In the genomic region with DNA sequence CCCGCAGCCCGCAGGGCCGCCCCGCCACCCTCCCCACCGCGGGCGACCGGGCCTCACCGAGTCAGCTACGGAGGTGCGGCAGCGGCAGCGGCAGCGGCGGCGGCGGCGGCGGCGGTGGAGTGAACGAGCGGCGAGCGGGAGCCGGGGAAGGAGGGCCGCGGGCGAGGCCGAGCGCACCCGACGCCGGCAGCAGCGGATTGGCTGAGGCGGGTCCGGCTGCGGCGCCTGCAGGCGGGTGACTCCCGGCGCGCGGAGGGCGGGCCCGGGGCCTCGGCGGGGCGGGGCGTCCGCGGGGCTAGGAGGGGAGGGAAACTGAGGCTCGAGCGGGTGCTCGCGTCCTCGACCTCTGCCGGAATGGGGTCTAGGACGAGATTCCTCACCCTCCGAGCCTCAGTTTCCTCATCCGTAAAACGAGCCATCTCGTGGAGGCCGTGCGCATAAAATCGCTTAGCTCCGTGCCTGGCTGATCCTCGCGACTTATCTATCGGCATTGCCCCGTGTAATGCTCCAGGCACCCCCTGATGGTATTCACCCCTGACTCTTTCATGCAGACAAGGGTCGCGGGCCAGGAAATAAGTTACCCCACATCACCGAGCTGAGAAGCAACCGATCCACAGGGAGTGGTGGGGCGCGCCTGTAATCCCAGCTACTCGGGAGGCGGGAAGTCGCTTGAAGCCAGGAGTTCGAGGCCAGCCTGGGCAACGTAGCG, we compare ENCODE assay signal across 8 cellular contexts. TPM values are rescaled to one million over a fixed set of nuclear protein-coding genes. Genes with fewer than 3 reads are reported as not detected.
DNase-seq lines count a peak whose midpoint lies in the region; ATAC-seq and TF ChIP-seq lines count a peak whose summit lies in the region.

A gene (minus strand): TSS at position 199 of the 709 bp plus-strand sequence. CDS start 26,442 bp downstream, outside the sequence.

- no peak for ATAC-seq in HG03457 (IDR thresholded peaks at IDR 0.05; ENCODE audit: unreplicated experiment)

- H3K27ac ChIP-seq in HUES64 (ENCODE audit: low read depth, low read length), result peak within 1 kb of the TSS; percentile 8; the same call in 1 of the 2 replicates
- peak within 1 kb of the TSS; percentile 81 for H3K27ac ChIP-seq in neutrophil
- H3K27ac ChIP-seq in transverse colon, result peak within 1 kb of the TSS; percentile 89 to 99 (median 99)

- DNase-seq in SHP77 treated with DMSO at 0.1 percent for 48 hours (lab: John Stamatoyannopoulos, UW), result peak; percentile 12
- DNase-seq in activated naive CD4-positive, alpha-beta T cell treated with anti-CD3 and anti-CD28 coated beads, Interleukin-2, amount 50 U/mL, for 16 hours, result peak; percentile 69
- DNase-seq in germinal center (ENCODE audit: low spot score), result peak; percentile 75
- DNase-seq in transverse colon, result peak; percentile 90

- peak within 1 kb of the TSS; percentile 53 for H3K4me3 ChIP-seq in GM12875 (ENCODE audit: low read depth, low read length)
- H3K4me3 ChIP-seq in HUES64 (ENCODE audit: low read length), result peak within 1 kb of the TSS; percentile 56
- peak within 1 kb of the TSS; percentile 70 to 85 for H3K4me3 ChIP-seq in neutrophil (ENCODE audit: low read depth in 1 of 2, low read length in 1 of 2)
- H3K4me3 ChIP-seq in transverse colon, result peak within 1 kb of the TSS; percentile 57 to 91 (median 77)

- H3K27me3 ChIP-seq in HUES64 (ENCODE audit: insufficient read depth, low read length) (peaks cover 73% of the 10 kb centered on the region), neutrophil (no peaks in the 10 kb centered on the region), transverse colon (no peaks in the 10 kb centered on the region)

- no peak for TF ChIP-seq CTCF in GM12875 (IDR thresholded peaks at IDR 0.05; ENCODE audit: borderline replicate concordance, insufficient read depth, low read depth, low read length)
- TF ChIP-seq CTCF in neutrophil (IDR thresholded peaks at IDR 0.05), result no peak
- TF ChIP-seq CTCF in transverse colon (IDR thresholded peaks at IDR 0.05), result peak in 1 of 5 experiments; percentile 7

- in situ Hi-C loops in transverse colon (cut with MboI; ENCODE audit: low pct_ligation_motif_present in 1 of 4, low pct_unique_long_range_greater_than_20kb in 1 of 4, low sequenced_read_pairs in 3 of 4), result no loop called here

- no peaks in the 10 kb centered on the region for H3K9me3 ChIP-seq in HUES64 (ENCODE audit: insufficient read depth, low read depth, low read length)
- H3K9me3 ChIP-seq in neutrophil, result no peaks in the 10 kb centered on the region
- no peaks in the 10 kb centered on the region for H3K9me3 ChIP-seq in transverse colon

- no peak within 1 kb of the TSS for H3K9ac ChIP-seq in HUES64 (ENCODE audit: low read depth, low read length)

- 7% methylated on average over 82 of the region's 82 CpGs for WGBS in HUES64
- 15% methylated on average over 30 of the region's 82 CpGs; no CpG with 5 or more reads in 1 of the 2 donors for WGBS in transverse colon (ENCODE audit: low coverage in 1 of 2), 2 donors

- H3K36me3 ChIP-seq in HUES64 (ENCODE audit: insufficient read depth, low read length) (no peaks in the 10 kb centered on the region), neutrophil (no peaks in the 10 kb centered on the region), transverse colon (no peaks in the 10 kb centered on the region)

- peaks cover 13% of the 10 kb centered on the region for H3K4me1 ChIP-seq in HUES64 (ENCODE audit: insufficient read depth, low read length)
- H3K4me1 ChIP-seq in neutrophil (ENCODE audit: control insufficient read depth in 1 of 2, insufficient read depth in 1 of 2, low read depth in 1 of 2, low read length in 1 of 2), result peaks cover 72 to 75% of the 10 kb centered on the region in 2 experiments
- H3K4me1 ChIP-seq in transverse colon, result peaks cover 27 to 63% (median 56%) of the 10 kb centered on the region in 4 donors

- peak; percentile 5 for TF ChIP-seq POLR2A in transverse colon (IDR thresholded peaks at IDR 0.05)

- TF ChIP-seq EP300 in transverse colon (IDR thresholded peaks at IDR 0.05; ENCODE audit: low read depth), result no peak

- intact Hi-C loops in transverse colon (cut with DNase I; ENCODE audit: low total_unique reads), result no loop called here

RNA-seq across cellular contexts. Expression of the gene that starts here (rescaled TPM):
- 5.2 TPM for polyA plus RNA-seq in HUES64 (2013, experiment 1 of 2)
- polyA plus RNA-seq in HUES64 (2013, experiment 2 of 2), result 6.1 TPM
- 100 to 1,000 TPM in 3 of 4 donors, 10 to 100 TPM in 1; 98.9 to 263 (median 177) TPM for total RNA-seq in transverse colon

Comparison
In these comparisons a context has a peak if more than half of its experiments do, and no peak if none do; other contexts are left out.
1. H3K27ac ChIP-seq: peak in every context shown above with its lines; median percentile 99 in transverse colon; 81 in neutrophil; 8 in HUES64.
2. DNase-seq: peak in every context shown above with its lines; median percentile 90 in transverse colon; 75 in germinal center; 69 in activated naive CD4-positive, alpha-beta T cell treated with anti-CD3 and anti-CD28 coated beads, Interleukin-2, amount 50 U/mL, for 16 hours; 12 in SHP77 treated with DMSO at 0.1 percent for 48 hours.